In the genomic region with DNA sequence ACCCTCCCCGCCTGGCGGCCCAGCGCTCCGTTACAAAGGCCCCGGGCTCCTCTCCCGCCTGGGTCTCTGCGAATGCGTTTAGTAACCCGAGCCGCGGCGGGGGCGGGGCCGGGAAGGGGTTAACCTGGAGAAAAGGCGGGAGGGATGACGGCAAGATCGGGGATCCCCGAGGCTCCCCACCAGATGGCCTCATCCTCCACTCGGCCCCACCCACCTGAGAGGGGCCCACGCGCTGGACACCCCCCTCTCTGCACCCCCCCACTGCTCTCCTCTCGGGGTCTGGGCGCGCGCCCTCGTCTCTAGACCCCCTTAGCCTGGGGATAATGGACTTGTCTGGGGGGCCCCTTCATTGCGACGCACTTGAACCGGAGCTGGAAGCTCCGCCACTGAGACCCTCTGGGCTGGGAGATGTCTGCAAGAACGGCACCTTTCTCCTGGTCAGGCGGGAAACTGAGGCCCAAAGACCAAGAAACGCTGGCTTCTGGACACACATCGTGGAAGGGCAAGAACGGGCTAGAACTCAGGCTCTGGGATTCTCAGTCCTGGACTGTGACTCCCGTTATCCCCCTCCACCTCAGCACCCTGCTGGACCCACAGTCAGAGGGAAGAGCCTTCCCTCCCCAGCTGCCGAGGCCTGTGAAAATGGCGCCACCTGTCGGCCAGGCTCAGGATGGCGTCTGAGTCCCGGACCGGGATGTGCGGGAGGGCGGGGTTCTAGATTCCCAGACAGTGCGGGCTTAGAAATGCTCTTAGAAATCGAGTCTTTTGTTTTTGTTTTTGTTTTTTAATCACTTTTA, we compare ENCODE assay signal across 8 cellular contexts.
DNase-seq lines count a peak whose midpoint lies in the region; ATAC-seq and TF ChIP-seq lines count a peak whose summit lies in the region.

No MANE protein-coding gene starts in this region.

- peak overlapping the region; percentile 49 for H3K4me3 ChIP-seq in HAP-1
- peak overlapping the region; percentile 29 to 32 for H3K4me3 ChIP-seq in cardiac fibroblast (replicated peaks in 1 of 2; ENCODE audit: low read depth in 2 of 2, low read length in 2 of 2)

- in situ Hi-C loops in HAP-1 (cut with MboI; ENCODE audit: low sequenced_read_pairs): no loop called here

- H3K27me3 ChIP-seq in HAP-1 (ENCODE audit: low read depth): no peaks in the 10 kb centered on the region

- no peaks in the 10 kb centered on the region for H3K36me3 ChIP-seq in HAP-1 (replicated peaks)

- TF ChIP-seq CTCF in cardiac fibroblast (IDR thresholded peaks at IDR 0.05; ENCODE audit: low read depth, low read length): peak; percentile 98

- no peak for ATAC-seq in GM18858 (IDR thresholded peaks at IDR 0.05; ENCODE audit: unreplicated experiment)

- peak; percentile 87 for DNase-seq in AG20443 (ENCODE audit: low spot score)
- peak; percentile 86 to 96 for DNase-seq in HAP-1 (ENCODE audit: low spot score in 2 of 2)
- DNase-seq in NCI-H345 treated with DMSO at 0.1 percent for 48 hours (lab: John Stamatoyannopoulos, UW; ENCODE audit: unreplicated experiment): peak; percentile 94
- DNase-seq in activated CD4-positive, CD25-positive, alpha-beta regulatory T cell (lab: John Stamatoyannopoulos, UW): peak; percentile 56 to 79 (median 70)
- DNase-seq in cardiac fibroblast (ENCODE audit: low read depth in 2 of 2): peak; percentile 87
- DNase-seq in islet precursor cell: peak; percentile 94
- DNase-seq in stimulated activated CD4-positive, alpha-beta T cell treated with anti-CD3 and anti-CD28 coated beads, Interleukin-1b, Interleukin-23, amount 100 ng/mL, for 24 hours (ENCODE audit: low read depth in 4 of 4, low spot score in 1 of 4): peak; percentile 72 to 78 (median 75)

- peaks cover 37% of the 10 kb centered on the region for H3K4me1 ChIP-seq in HAP-1

- no peaks in the 10 kb centered on the region for H3K9me3 ChIP-seq in HAP-1
